In the genomic region with DNA sequence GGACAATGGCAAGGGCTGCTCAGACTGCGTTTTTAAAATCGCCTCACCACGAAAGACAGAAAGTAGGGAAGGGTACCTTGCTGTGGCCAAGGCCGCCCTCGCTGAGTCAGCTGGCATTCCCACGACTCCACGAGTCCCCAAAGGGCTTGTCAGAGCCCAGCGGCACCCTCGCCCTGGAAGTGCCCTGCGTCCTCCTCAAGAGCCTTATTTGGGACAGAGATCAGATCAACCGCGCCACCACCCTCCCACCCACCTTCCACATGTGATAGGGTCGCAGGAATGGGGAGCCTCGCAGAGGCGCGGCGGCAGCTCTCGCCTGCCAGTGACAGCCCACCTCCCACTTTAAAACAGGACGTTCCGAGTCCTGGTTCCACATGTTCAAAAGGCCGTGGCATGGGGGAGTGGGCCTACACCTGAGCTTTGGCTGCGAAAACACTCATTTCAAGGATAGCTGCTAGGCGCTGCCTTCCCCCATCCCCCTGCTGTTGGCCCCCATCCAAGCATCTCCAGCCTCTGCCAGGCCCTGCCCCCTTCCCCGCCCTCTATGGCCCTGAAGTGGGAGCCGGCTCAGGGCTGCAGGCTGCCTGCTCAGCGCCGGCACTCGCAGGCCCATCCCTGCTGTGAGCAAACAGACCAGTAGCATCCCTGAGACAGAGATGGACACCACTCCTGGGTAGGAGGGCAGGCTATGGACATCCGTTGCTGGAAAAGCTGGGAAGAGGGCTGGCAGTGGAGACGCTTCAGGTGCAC, we compare ENCODE assay signal across 9 cellular contexts. TPM values are rescaled to one million over a fixed set of nuclear protein-coding genes. Genes with fewer than 3 reads are reported as not detected.
DNase-seq lines count a peak whose midpoint lies in the region; ATAC-seq, FAIRE-seq and TF ChIP-seq lines count a peak whose summit lies in the region.
"Had no signal": no experiment of that assay in that cellular context is flagged by ENCODE, and none has a peak within 500 bp of the region (broad histone marks: within the 10 kb centered on the region; RNA-seq: fewer than 3 reads in every experiment).

No MANE protein-coding gene starts in this region.

- no peak for ATAC-seq in GM21528 (IDR thresholded peaks at IDR 0.05; ENCODE audit: low FRiP score, unreplicated experiment)

- H3K4me3 ChIP-seq in testis = peak overlapping the region; percentile 77 to 90

- H3K4me1 ChIP-seq in testis = no peaks in the 10 kb centered on the region

- FAIRE-seq in H54 (lab: Jason Lieb, UNC) = no peak

- H3K36me3 Mint-ChIP-seq in brain = no peaks in the 10 kb centered on the region

- H3K27me3 Mint-ChIP-seq in brain = peaks cover 9% of the 10 kb centered on the region

- 33 to 36% methylated on average over 8 to 30 of the region's 30 CpGs for WGBS in testis, 2 donors

- H3K4me1 Mint-ChIP-seq in brain = peaks cover 17% of the 10 kb centered on the region

- DNase-seq in DMS153 (lab: John Stamatoyannopoulos, UW) (peak; percentile 66), NCI-H2029 treated with DMSO at 0.1 percent for 48 hours (lab: John Stamatoyannopoulos, UW) (peak; percentile 54), testis (peak; percentile 28), NCI-H128 (lab: John Stamatoyannopoulos, UW; ENCODE audit: unreplicated experiment) (no peak), H54 (ENCODE audit: insufficient read length, low spot score) (no peak)

- H3K36me3 ChIP-seq in testis (ENCODE audit: low read depth, missing control alignments) = no peaks in the 10 kb centered on the region

- no peaks in the 10 kb centered on the region for H3K9me3 Mint-ChIP-seq in brain

- peak overlapping the region; percentile 94 for H3K27ac ChIP-seq in layer of hippocampus (ENCODE audit: low read depth, low read length)
- peak overlapping the region in 1 of 2 donors; percentile 91 for H3K27ac ChIP-seq in testis

- TF ChIP-seq CTCF in brain (conservative IDR thresholded peaks at IDR 0.05) (no peak), testis (IDR thresholded peaks at IDR 0.05) (no peak)

- TF ChIP-seq POLR2A in testis (IDR thresholded peaks at IDR 0.05) = no peak
- no peak for TF ChIP-seq POLR2A in H54 (IDR thresholded peaks at IDR 0.05; ENCODE audit: low read depth, low read length)

- intact Hi-C loops in testis (cut with DNase I; ENCODE audit: low total_unique reads) = loop anchor here (5.0 kb wide), 1 partner anchor 74 kb away; no protein-coding TSS in a partner anchor

- H3K9me3 ChIP-seq in testis = no peaks in the 10 kb centered on the region

- H3K4me3 Mint-ChIP-seq in brain = peak overlapping the region; percentile 72 to 80 (median 77)

- H3K27ac Mint-ChIP-seq in brain = peak overlapping the region in 4 of 5 experiments; percentile 31 to 82 (median 58)

- H3K27me3 ChIP-seq in layer of hippocampus (ENCODE audit: control insufficient read depth, insufficient read depth, low read length) (no peaks in the 10 kb centered on the region), testis (no peaks in the 10 kb centered on the region)

RNA-seq across cellular contexts. Expression of a gene that starts 38.1 kb away (rescaled TPM):
- 47.6 TPM for polyA plus RNA-seq in brain (ENCODE audit: insufficient read depth, low read depth, low replicate concordance)
- 10 to 100 TPM; 36.3 to 37.4 TPM for total RNA-seq in testis
- polyA plus RNA-seq in testis (ENCODE audit: insufficient read depth, low read depth, low replicate concordance) = 18.0 TPM

RNA-seq across cellular contexts. Expression of a gene that starts 43.3 kb away (rescaled TPM):
- polyA plus RNA-seq in brain (ENCODE audit: insufficient read depth, low read depth, low replicate concordance) (5.7 TPM), testis (ENCODE audit: insufficient read depth, low read depth, low replicate concordance) (0.99 TPM)
- 1 to 10 TPM; 3.0 to 3.5 TPM for total RNA-seq in testis
- total RNA-seq: M059J had no signal

Comparison
In these comparisons a context has a peak if more than half of its experiments do, and no peak if none do; other contexts are left out.
1. DNase-seq: peak in DMS153 (single experiment), NCI-H2029 treated with DMSO at 0.1 percent for 48 hours (single experiment) and testis (single experiment); none in NCI-H128 (single experiment) and H54 (single experiment).